Comparison of ENCODE assay signal across 17 cellular contexts in the genomic region with DNA sequence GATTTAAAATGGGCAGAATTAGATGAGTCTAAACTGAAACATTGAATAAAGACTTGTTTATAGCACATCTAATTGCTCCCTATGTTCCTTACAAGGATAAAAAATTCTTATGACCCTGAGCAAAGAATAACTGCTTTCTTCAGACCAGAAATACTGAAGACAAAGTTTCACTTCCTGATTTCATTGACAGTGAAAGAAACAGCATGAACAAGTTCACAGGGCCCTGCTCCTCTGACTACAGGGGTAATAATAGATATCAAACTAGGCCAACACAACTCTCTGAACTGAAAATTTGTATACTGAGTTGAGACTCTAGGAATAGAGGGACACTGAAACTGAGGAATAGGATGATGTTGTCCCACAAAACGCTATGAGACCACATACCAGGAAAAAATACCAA.
DNase-seq lines count a peak whose midpoint lies in the region; ATAC-seq, FAIRE-seq and TF ChIP-seq lines count a peak whose summit lies in the region.
"Had no signal": no experiment of that assay in that cellular context is flagged by ENCODE, and none has a peak within 500 bp of the region (broad histone marks: within the 10 kb centered on the region; RNA-seq: fewer than 3 reads in every experiment).

No MANE protein-coding gene starts in this region.

- intact Hi-C loops in GM12878 (cut with micrococcal nuclease; ENCODE audit: unreplicated experiment) = no loop called here

- no peak overlapping the region for H3K4me2 ChIP-seq in GM12878 (ENCODE audit: control insufficient read depth, insufficient read depth)
- H3K4me2 ChIP-seq: PC-9 had no signal

- H3K4me3 ChIP-seq in GM12878 = no peak overlapping the region
- no peak overlapping the region for H3K4me3 ChIP-seq in MG63
- no peak overlapping the region for H3K4me3 ChIP-seq in CD8-positive, alpha-beta memory T cell (ENCODE audit: low read length)
- H3K4me3 ChIP-seq: PC-9 had no signal

- H4K20me1 ChIP-seq in GM12878 (ENCODE audit: control insufficient read depth, insufficient read depth) = no peaks in the 10 kb centered on the region

- SMC1A ChIA-PET in GM12878 (lab: Charles Lee; ENCODE audit: uncharacterized antibody, unreplicated experiment) = no interaction called here

- H2AFZ ChIP-seq in GM12878 (ENCODE audit: control insufficient read depth, low read depth, low read length) = no peak overlapping the region
- H2AFZ ChIP-seq: PC-9 had no signal

- RAD21 ChIA-PET in GM12878 (lab: Charles Lee; ENCODE audit: unreplicated experiment) = no interaction called here

- no peak for TF ChIP-seq CTCF in GM12878 (IDR thresholded peaks at IDR 0.05 in 2 of 3, conservative IDR thresholded peaks at IDR 0.05 in 1 of 3; ENCODE audit: control insufficient read depth in 2 of 3, extremely low read depth in 1 of 3, insufficient read depth in 1 of 3, low read depth in 3 of 3, low read length in 3 of 3)

- H3K27me3 Mint-ChIP-seq in CD8-positive, alpha-beta memory T cell = no peaks in the 10 kb centered on the region
- H3K27me3 Mint-ChIP-seq: activated CD4-positive, alpha-beta T cell treated with anti-CD3 and anti-CD28 coated beads for 36 hours; dendritic cell treated with granulocyte-macrophage colony-stimulating factor and Interleukin-4, amounts not matched to agents 40 ng/mL and 50 ng/mL, for 4 days had no signal

- no peaks in the 10 kb centered on the region for H3K4me1 ChIP-seq in GM12878 (ENCODE audit: control insufficient read depth, insufficient read depth, low read length)
- H3K4me1 ChIP-seq in CD8-positive, alpha-beta memory T cell (ENCODE audit: insufficient read depth, low read length) = no peaks in the 10 kb centered on the region

- DNase-seq in GM12878 (ENCODE audit: low read depth, low spot score) (peak; percentile 15), 8988T (no peak), MG63 (no peak)
- no peak for DNase-seq in CD8-positive, alpha-beta memory T cell
- DNase-seq: activated CD4-positive, alpha-beta T cell treated with anti-CD3 and anti-CD28 coated beads for 36 hours; H7; NCI-H2171 treated with DMSO at 0.1 percent for 48 hours; PC-9 had no signal

- in situ Hi-C loops in GM12878 (cut with MboI) = no loop called here

- CTCF ChIA-PET in GM12878 (lab: Yijun Ruan, JAX) = no interaction called here
- CTCF ChIA-PET in CD8-positive, alpha-beta memory T cell (lab: Charles Lee) = no interaction called here

- H3K9me3 ChIP-seq in GM12878 (replicated peaks; ENCODE audit: control insufficient read depth, insufficient read depth, low read length) (no peaks in the 10 kb centered on the region), MG63 (no peaks in the 10 kb centered on the region)
- H3K9me3 ChIP-seq in CD8-positive, alpha-beta memory T cell (ENCODE audit: low read length) = no peaks in the 10 kb centered on the region

- no peaks in the 10 kb centered on the region for H3K27me3 ChIP-seq in GM12878 (replicated peaks in 1 of 2; ENCODE audit: control insufficient read depth in 2 of 2, insufficient read depth in 2 of 2, low read length in 1 of 2)
- H3K27me3 ChIP-seq in MG63 = no peaks in the 10 kb centered on the region
- H3K27me3 ChIP-seq in CD8-positive, alpha-beta memory T cell (ENCODE audit: insufficient read depth, low read length, poor library complexity, severe bottlenecking) = no peaks in the 10 kb centered on the region

- no peak overlapping the region for H3K4me3 Mint-ChIP-seq in CD8-positive, alpha-beta memory T cell
- H3K4me3 Mint-ChIP-seq: activated CD4-positive, alpha-beta T cell treated with anti-CD3 and anti-CD28 coated beads for 36 hours; activated T-helper 1 cell treated with anti-CD3 and anti-CD28 coated beads, Interleukin-12 subunit alpha, Interleukin-12 subunit beta, Interleukin-2, Interleukin-4 antibody, amounts not matched to agents 30 ng/mL and 10 ng/mL and 1 ng/mL, durations not matched to agents 14 hours and 24 hours and 36 hours; dendritic cell treated with granulocyte-macrophage colony-stimulating factor and Interleukin-4, amounts not matched to agents 40 ng/mL and 50 ng/mL, for 4 days; T-helper 1 cell treated with Interleukin-12 subunit alpha and Interleukin-12 subunit beta and Interleukin-4 antibody, amounts not matched to agents 30 μg/mL and 1 μg/mL, for 36 hours had no signal

- no peak overlapping the region for H3K27ac ChIP-seq in GM12878 (ENCODE audit: control insufficient read depth, insufficient read depth)
- no peak overlapping the region for H3K27ac ChIP-seq in CD8-positive, alpha-beta memory T cell (ENCODE audit: low read depth, low read length)
- H3K27ac ChIP-seq: C4-2B, HL-60, PC-9 had no signal

- 0% methylated on average over 1 of the region's 1 CpG for WGBS in GM12878 (ENCODE audit: insufficient coverage, insufficient replicate concordance, low lambda C conversion rate, missing lambda C conversion rate)

- no TSS peak for BruUV-seq in GM12878 (replicated peaks; lab: Mats Ljungman, UMichigan)

- no peak overlapping the region for H3K9ac ChIP-seq in GM12878 (ENCODE audit: control insufficient read depth, insufficient read depth, low read length)

- ATAC-seq in GM18870 (IDR thresholded peaks at IDR 0.05; ENCODE audit: unreplicated experiment) (peak; percentile 79), HG02610 (IDR thresholded peaks at IDR 0.05; ENCODE audit: unreplicated experiment) (peak; percentile 99), HG03520 (IDR thresholded peaks at IDR 0.05; ENCODE audit: unreplicated experiment) (peak; percentile 58), GM12878 (peak; percentile 97), GM18907 (IDR thresholded peaks at IDR 0.05; ENCODE audit: unreplicated experiment) (no peak)
- ATAC-seq: activated CD4-positive, alpha-beta T cell treated with anti-CD3 and anti-CD28 coated beads for 36 hours had no signal

- FAIRE-seq in GM12878 (lab: Jason Lieb, UNC) = peak; percentile 54

- peaks cover 3 to 27% (median 6%) of the 10 kb centered on the region in 5 donors for H3K9me3 Mint-ChIP-seq in CD8-positive, alpha-beta memory T cell
- H3K9me3 Mint-ChIP-seq: dendritic cell treated with granulocyte-macrophage colony-stimulating factor and Interleukin-4, amounts not matched to agents 40 ng/mL and 50 ng/mL, for 4 days had no signal

- TF ChIP-seq POLR2A in GM12878 (IDR thresholded peaks at IDR 0.05; ENCODE audit: low read depth, low read length) = no peak

- POLR2A ChIA-PET in GM12878 (lab: Charles Lee) = no interaction called here
- POLR2A ChIA-PET in CD8-positive, alpha-beta memory T cell (lab: Charles Lee) = no interaction called here

- no peaks in the 10 kb centered on the region for H3K36me3 ChIP-seq in GM12878 (ENCODE audit: control insufficient read depth in 2 of 2, insufficient read depth in 2 of 2, low read length in 1 of 2)
- H3K36me3 ChIP-seq in MG63 = no peaks in the 10 kb centered on the region
- no peaks in the 10 kb centered on the region for H3K36me3 ChIP-seq in CD8-positive, alpha-beta memory T cell (ENCODE audit: insufficient read depth, low read length)

- no peak for TF ChIP-seq EP300 in GM12878 (IDR thresholded peaks at IDR 0.05; ENCODE audit: borderline replicate concordance in 1 of 2, control insufficient read depth in 1 of 2, low read depth in 2 of 2, low read length in 2 of 2)

- TF ChIP-seq RAD21 in GM12878 (IDR thresholded peaks at IDR 0.05; ENCODE audit: insufficient read depth, low read depth, low read length) = no peak

- H3K79me2 ChIP-seq in GM12878 (ENCODE audit: control insufficient read depth, insufficient read depth, low read length) = no peaks in the 10 kb centered on the region

- H3K4me1 Mint-ChIP-seq in CD8-positive, alpha-beta memory T cell = no peaks in the 10 kb centered on the region
- H3K4me1 Mint-ChIP-seq: activated CD4-positive, alpha-beta T cell treated with anti-CD3 and anti-CD28 coated beads for 36 hours had no signal

- no peaks in the 10 kb centered on the region for H3K36me3 Mint-ChIP-seq in CD8-positive, alpha-beta memory T cell

- H3K27ac Mint-ChIP-seq in CD8-positive, alpha-beta memory T cell = no peak overlapping the region
- H3K27ac Mint-ChIP-seq: activated CD4-positive, alpha-beta T cell treated with anti-CD3 and anti-CD28 coated beads for 36 hours; activated T-helper 1 cell treated with anti-CD3 and anti-CD28 coated beads, Interleukin-12 subunit alpha, Interleukin-12 subunit beta, Interleukin-2, Interleukin-4 antibody, amounts not matched to agents 30 ng/mL and 10 ng/mL and 1 ng/mL, durations not matched to agents 14 hours and 24 hours and 36 hours; dendritic cell treated with granulocyte-macrophage colony-stimulating factor and Interleukin-4, amounts not matched to agents 40 ng/mL and 50 ng/mL, for 4 days; T-helper 1 cell treated with Interleukin-12 subunit alpha and Interleukin-12 subunit beta and Interleukin-4 antibody, amounts not matched to agents 30 μg/mL and 1 μg/mL, for 36 hours had no signal

TF ChIP-seq in GM12878, 131 proteins besides CTCF, POLR2A, EP300 and RAD21 (continues in another document):
- 0 out of 2 replicates have a peak, but pooled peaks have one; percentile 16 for TF ChIP-seq MTA2 (IDR thresholded peaks at IDR 0.05; ENCODE audit: low read depth)
- peak; percentile 96 for TF ChIP-seq SPI1 (IDR thresholded peaks at IDR 0.05; ENCODE audit: borderline replicate concordance, insufficient read depth, low read depth, low read length)
- TF ChIP-seq CEBPB (IDR thresholded peaks at IDR 0.05; ENCODE audit: borderline replicate concordance in 1 of 2, low read depth in 2 of 2, low read length in 2 of 2) = no peak
- TF ChIP-seq PAX5 (IDR thresholded peaks at IDR 0.05; ENCODE audit: borderline replicate concordance, low read depth, low read length) = no peak
- TF ChIP-seq, protein P1, sequence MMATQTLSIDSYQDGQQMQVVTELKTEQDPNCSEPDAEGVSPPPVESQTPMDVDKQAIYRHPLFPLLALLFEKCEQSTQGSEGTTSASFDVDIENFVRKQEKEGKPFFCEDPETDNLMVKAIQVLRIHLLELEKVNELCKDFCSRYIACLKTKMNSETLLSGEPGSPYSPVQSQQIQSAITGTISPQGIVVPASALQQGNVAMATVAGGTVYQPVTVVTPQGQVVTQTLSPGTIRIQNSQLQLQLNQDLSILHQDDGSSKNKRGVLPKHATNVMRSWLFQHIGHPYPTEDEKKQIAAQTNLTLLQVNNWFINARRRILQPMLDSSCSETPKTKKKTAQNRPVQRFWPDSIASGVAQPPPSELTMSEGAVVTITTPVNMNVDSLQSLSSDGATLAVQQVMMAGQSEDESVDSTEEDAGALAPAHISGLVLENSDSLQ (IDR thresholded peaks at IDR 0.05) = no peak
- TF ChIP-seq DPF2 (IDR thresholded peaks at IDR 0.05) = peak; percentile 61; the same call in 1 of the 2 replicates
- TF ChIP-seq SMARCA5 (IDR thresholded peaks at IDR 0.05) = no peak
